Comparison of ENCODE assay signal across 22 cellular contexts in genomic region chr19:3082331-3082730, GRCh38. TPM values are rescaled to one million over a fixed set of nuclear protein-coding genes. Genes with fewer than 3 reads are reported as not detected.
DNase-seq lines count a peak whose midpoint lies in the region; ATAC-seq, FAIRE-seq and TF ChIP-seq lines count a peak whose summit lies in the region.
"Had no signal": no experiment of that assay in that cellular context is flagged by ENCODE, and none has a peak within 500 bp of the region (broad histone marks: within the 10 kb centered on the region; RNA-seq: fewer than 3 reads in every experiment).

No MANE protein-coding gene starts in this region.

- intact Hi-C loops in HepG2 (cut with micrococcal nuclease; ENCODE audit: unreplicated experiment) (no loop called here), right lobe of liver (cut with DNase I) (no loop called here)

- TF ChIP-seq POLR2A in HepG2 (IDR thresholded peaks at IDR 0.05; ENCODE audit: insufficient read depth in 1 of 2, low read depth in 2 of 2, low read length in 2 of 2) (no peak), right lobe of liver (IDR thresholded peaks at IDR 0.05) (no peak)

- no peaks in the 10 kb centered on the region for H3K36me3 ChIP-seq in HepG2 (replicated peaks in 1 of 2; ENCODE audit: control insufficient read depth in 1 of 2, insufficient read depth in 2 of 2, low read length in 2 of 2)
- no peaks in the 10 kb centered on the region for H3K36me3 ChIP-seq in right lobe of liver
- no peaks in the 10 kb centered on the region for H3K36me3 ChIP-seq in astrocyte (ENCODE audit: insufficient read depth, low read length)
- no peaks in the 10 kb centered on the region for H3K36me3 ChIP-seq in osteoblast (ENCODE audit: insufficient read depth, low read length)
- H3K36me3 ChIP-seq: BLaER1 treated with 17β-estradiol and CSF1 and Interleukin-3, amounts not matched to agents 10 nM and 100 nM had no signal

- H3K79me2 ChIP-seq in HepG2 (ENCODE audit: insufficient read depth, low read length) (no peaks in the 10 kb centered on the region), astrocyte (ENCODE audit: insufficient read depth, low read length) (no peaks in the 10 kb centered on the region), osteoblast (ENCODE audit: insufficient read depth, low read length) (no peaks in the 10 kb centered on the region)

- TF ChIP-seq CTCF in HepG2 (CRISPR knock-in tag; IDR thresholded peaks at IDR 0.05): no peak
- no peak for TF ChIP-seq CTCF in right lobe of liver (IDR thresholded peaks at IDR 0.05)
- TF ChIP-seq CTCF in astrocyte (IDR thresholded peaks at IDR 0.05; ENCODE audit: insufficient read depth, low read depth, low read length): no peak
- no peak for TF ChIP-seq CTCF in osteoblast (IDR thresholded peaks at IDR 0.05; ENCODE audit: extremely low read depth, low read depth, low read length)

- H3K4me1 ChIP-seq in HepG2 (ENCODE audit: insufficient read depth, low read length) (peaks cover 18% of the 10 kb centered on the region), right lobe of liver (no peaks in the 10 kb centered on the region), astrocyte (ENCODE audit: insufficient read depth, low read length) (no peaks in the 10 kb centered on the region), osteoblast (ENCODE audit: insufficient read depth, low read length) (peaks cover 5% of the 10 kb centered on the region)
- H3K4me1 ChIP-seq: BLaER1 treated with 17β-estradiol and CSF1 and Interleukin-3, amounts not matched to agents 10 nM and 100 nM had no signal

- H3K4me3 ChIP-seq in HepG2 (replicated peaks in 1 of 3; ENCODE audit: insufficient read depth in 1 of 3, low read depth in 2 of 3, low read length in 3 of 3) (no peak overlapping the region), right lobe of liver (no peak overlapping the region), astrocyte (ENCODE audit: insufficient read depth, low read depth, low read length) (no peak overlapping the region), osteoblast (ENCODE audit: insufficient read depth, low read length) (no peak overlapping the region)
- H3K4me3 ChIP-seq: BLaER1 treated with 17β-estradiol and CSF1 and Interleukin-3, amounts not matched to agents 10 nM and 100 nM had no signal

- H3K9me3 Mint-ChIP-seq in astrocyte (ENCODE audit: unreplicated experiment): no peaks in the 10 kb centered on the region
- H3K9me3 Mint-ChIP-seq: CD4-positive, alpha-beta T cell; CD8-positive, alpha-beta T cell had no signal

- peaks cover 0 to 4% of the 10 kb centered on the region in 2 experiments; a peak in 1 of 5 replicates for H3K27me3 ChIP-seq in HepG2 (ENCODE audit: control insufficient read depth in 1 of 2, insufficient read depth in 2 of 2, low read length in 2 of 2)
- no peaks in the 10 kb centered on the region for H3K27me3 ChIP-seq in right lobe of liver
- H3K27me3 ChIP-seq in astrocyte (ENCODE audit: insufficient read depth, low read length): no peaks in the 10 kb centered on the region
- no peaks in the 10 kb centered on the region for H3K27me3 ChIP-seq in osteoblast (ENCODE audit: insufficient read depth, low read length)
- H3K27me3 ChIP-seq: BLaER1 treated with 17β-estradiol and CSF1 and Interleukin-3, amounts not matched to agents 10 nM and 100 nM had no signal

- FAIRE-seq in HepG2 (lab: Jason Lieb, UNC) (no peak), astrocyte (lab: Jason Lieb, UNC) (no peak)
- FAIRE-seq: A204.1, D721Med, G401.6, GM12891, GM19239 had no signal

- H4K20me1 ChIP-seq in HepG2 (ENCODE audit: insufficient read depth, low read length) (no peaks in the 10 kb centered on the region), astrocyte (ENCODE audit: insufficient read depth, low read length) (no peaks in the 10 kb centered on the region), osteoblast (ENCODE audit: insufficient read depth, low read length) (no peaks in the 10 kb centered on the region)
- H4K20me1 ChIP-seq: BLaER1 treated with 17β-estradiol and CSF1 and Interleukin-3, amounts not matched to agents 10 nM and 100 nM had no signal

- H3K4me1 Mint-ChIP-seq in astrocyte (ENCODE audit: low read depth, unreplicated experiment): no peaks in the 10 kb centered on the region

- H3K9ac ChIP-seq in HepG2 (ENCODE audit: insufficient read depth, low read depth, low read length): no peak overlapping the region
- H3K9ac ChIP-seq in astrocyte (ENCODE audit: low read length): no peak overlapping the region
- H3K9ac ChIP-seq: BLaER1 treated with 17β-estradiol and CSF1 and Interleukin-3, amounts not matched to agents 10 nM and 100 nM had no signal

- H3K27ac ChIP-seq in HepG2 (ENCODE audit: extremely low read length, insufficient read depth, low read length): no peak overlapping the region
- H3K27ac ChIP-seq in right lobe of liver: no peak overlapping the region
- no peak overlapping the region for H3K27ac ChIP-seq in astrocyte (ENCODE audit: low read depth, low read length)
- H3K27ac ChIP-seq in osteoblast (ENCODE audit: low read depth, low read length): no peak overlapping the region
- H3K27ac ChIP-seq: BLaER1 treated with 17β-estradiol and CSF1 and Interleukin-3, amounts not matched to agents 10 nM and 100 nM; C4-2B had no signal

- no peaks in the 10 kb centered on the region for H3K9me3 ChIP-seq in HepG2 (ENCODE audit: low read length)
- H3K9me3 ChIP-seq in right lobe of liver: no peaks in the 10 kb centered on the region
- H3K9me3 ChIP-seq in astrocyte (ENCODE audit: insufficient read depth, low read depth, low read length): no peaks in the 10 kb centered on the region
- no peaks in the 10 kb centered on the region for H3K9me3 ChIP-seq in osteoblast (ENCODE audit: low read depth, low read length)
- H3K9me3 ChIP-seq: Caco-2 had no signal

- no peak for DNase-seq in HepG2 (ENCODE audit: low spot score)
- no peak for DNase-seq in right lobe of liver
- DNase-seq in astrocyte (ENCODE audit: low read depth): no peak
- DNase-seq in osteoblast (ENCODE audit: insufficient read length, low spot score, missing footprints): peak; percentile 34
- no peak for DNase-seq in NCI-H2081 (lab: John Stamatoyannopoulos, UW)
- no peak for DNase-seq in NCI-H510A (lab: John Stamatoyannopoulos, UW)
- DNase-seq: 8988T; ACHN; Caco-2; Calu3; CD4-positive, alpha-beta T cell; CD8-positive, alpha-beta T cell; DMS79 treated with DMSO at 0.1 percent for 48 hours; GF-D8 had no signal

- H2AFZ ChIP-seq in HepG2 (ENCODE audit: low read length) (no peak overlapping the region), astrocyte (ENCODE audit: low read depth, low read length) (no peak overlapping the region), osteoblast (ENCODE audit: low read length) (no peak overlapping the region)

- POLR2A ChIA-PET in HepG2 (lab: Yijun Ruan, JAX): interaction anchor here (1.2 kb wide), 1 partner anchor 13 kb away, joined by 3 read pairs; no protein-coding TSS in a partner anchor

- peaks cover 7% of the 10 kb centered on the region for H3K27me3 Mint-ChIP-seq in astrocyte (ENCODE audit: low read depth, unreplicated experiment)
- H3K27me3 Mint-ChIP-seq: CD4-positive, alpha-beta T cell had no signal

- in situ Hi-C loops in HepG2 (cut with HindIII; ENCODE audit: extremely low pct_ligation_motif_present, low pct_unique_long_range_greater_than_20kb): no loop called here

- ATAC-seq in HepG2 (no peak), right lobe of liver (no peak)
- ATAC-seq: CD8-positive, alpha-beta T cell had no signal

- BruUV-seq in HepG2 (replicated peaks; lab: Mats Ljungman, UMichigan): no TSS peak

- TF ChIP-seq EP300 in HepG2 (IDR thresholded peaks at IDR 0.05; ENCODE audit: low read depth in 2 of 2, low read length in 2 of 2): no peak
- no peak for TF ChIP-seq EP300 in HepG2 (CRISPR knock-in tag; IDR thresholded peaks at IDR 0.05; ENCODE audit: borderline replicate concordance)

- 85% methylated on average over 10 of the region's 10 CpGs for WGBS in HepG2 (ENCODE audit: low lambda C conversion rate)
- WGBS in right lobe of liver (ENCODE audit: insufficient coverage, low coverage, low lambda C conversion rate, missing lambda C conversion rate): 85% methylated on average over 4 of the region's 10 CpGs

- TF ChIP-seq RAD21 in HepG2 (CRISPR knock-in tag; IDR thresholded peaks at IDR 0.05): no peak

- H3K36me3 Mint-ChIP-seq in astrocyte (ENCODE audit: low read depth, unreplicated experiment): no peaks in the 10 kb centered on the region
- H3K36me3 Mint-ChIP-seq: CD8-positive, alpha-beta T cell had no signal

- H3K4me2 ChIP-seq in HepG2 (ENCODE audit: low read depth, low read length) (no peak overlapping the region), astrocyte (ENCODE audit: low read length) (no peak overlapping the region), osteoblast (ENCODE audit: insufficient read depth, low read length) (no peak overlapping the region)
- H3K4me2 ChIP-seq: BLaER1 treated with 17β-estradiol and CSF1 and Interleukin-3, amounts not matched to agents 10 nM and 100 nM had no signal

- CTCF ChIA-PET in HepG2 (lab: Yijun Ruan, JAX; ENCODE audit: low intra/inter-chr PET ratio, low total read pairs): no interaction called here

- no peak overlapping the region for H3K4me3 Mint-ChIP-seq in astrocyte (ENCODE audit: unreplicated experiment)
- H3K4me3 Mint-ChIP-seq: CD4-positive, alpha-beta T cell; CD8-positive, alpha-beta T cell had no signal

- H3K27ac Mint-ChIP-seq in astrocyte (ENCODE audit: unreplicated experiment): peak overlapping the region; percentile 62
- H3K27ac Mint-ChIP-seq: CD4-positive, alpha-beta T cell; CD8-positive, alpha-beta T cell had no signal

RNA-seq across cellular contexts. Expression of gene GNA11, which starts 11.8 kb away (rescaled TPM):
- total RNA-seq in HepG2 (2016; rRNA removed; fragmentation: Illumina TruSeq; extraction: Trizol) (18.8 and 26.8 TPM in 2 replicates), right lobe of liver (10 to 100 TPM; 19.5 to 28.0 (median 22.4) TPM), astrocyte (39.9 and 41.0 TPM in 2 replicates), osteoblast (73.7 and 74.2 TPM in 2 replicates)
- 4.5 and 5.5 TPM in 2 replicates for total RNA-seq in HepG2 (2016; cell fraction: cytosol; rRNA removed; fragmentation: Illumina TruSeq; extraction: Trizol; ENCODE audit: low read depth)
- total RNA-seq in HepG2 (2016; cell fraction: insoluble cytoplasmic fraction; rRNA removed; fragmentation: Illumina TruSeq; extraction: Trizol): 16.2 and 28.2 TPM in 2 replicates
- 20.2 and 20.3 TPM in 2 replicates for total RNA-seq in HepG2 (2016; cell fraction: membrane; rRNA removed; fragmentation: Illumina TruSeq; extraction: Trizol)
- 13.2 and 15.8 TPM in 2 replicates for total RNA-seq in HepG2 (2016; cell fraction: nucleus; rRNA removed; fragmentation: Illumina TruSeq; extraction: Trizol)
- polyA plus RNA-seq in HepG2 (2011; rRNA removed): 16.0 and 16.8 TPM in 2 replicates
- 18.0 and 19.4 TPM in 2 replicates for polyA plus RNA-seq in HepG2 (2011; cell fraction: cytosol; rRNA removed)
- polyA plus RNA-seq in HepG2 (2011; cell fraction: nucleus; rRNA removed): 24.5 and 30.8 TPM in 2 replicates
- 21.5 and 25.5 TPM in 2 replicates for polyA plus RNA-seq in HepG2 (2012)
- 4.2 and 4.6 TPM in 2 replicates for polyA plus RNA-seq in HepG2 (2016; cell fraction: cytosol; fragmentation: Illumina TruSeq; extraction: Trizol; ENCODE audit: low read depth)
- polyA plus RNA-seq in HepG2 (2016; cell fraction: insoluble cytoplasmic fraction; fragmentation: Illumina TruSeq; extraction: Trizol; ENCODE audit: low read depth): 25.9 and 33.9 TPM in 2 replicates
- 14.1 and 15.9 TPM in 2 replicates for polyA plus RNA-seq in HepG2 (2016; cell fraction: membrane; fragmentation: Illumina TruSeq; extraction: Trizol; ENCODE audit: low read depth)
- 31.1 and 31.9 TPM in 2 replicates for polyA plus RNA-seq in HepG2 (2016; cell fraction: nucleus; fragmentation: Illumina TruSeq; extraction: Trizol; ENCODE audit: insufficient read depth, low read depth)
- 36.6 and 52.6 TPM in 2 replicates for polyA minus RNA-seq in HepG2 (2011; rRNA and poly(A)+ RNA removed; ENCODE audit: low replicate concordance)
- polyA minus RNA-seq in HepG2 (2011; cell fraction: cytosol; rRNA and poly(A)+ RNA removed): 10.8 and 16.8 TPM in 2 replicates
- polyA minus RNA-seq in HepG2 (2011; cell fraction: nucleus; rRNA and poly(A)+ RNA removed): 6.7 and 7.1 TPM in 2 replicates

RNA-seq across cellular contexts. Expression of gene TLE5, which starts 20.0 kb away (rescaled TPM):
- total RNA-seq in HepG2 (2016; rRNA removed; fragmentation: Illumina TruSeq; extraction: Trizol): 51.6 and 62.8 TPM in 2 replicates
- total RNA-seq in HepG2 (2016; cell fraction: cytosol; rRNA removed; fragmentation: Illumina TruSeq; extraction: Trizol; ENCODE audit: low read depth): 148 and 187 TPM in 2 replicates
- 41.9 and 63.2 TPM in 2 replicates for total RNA-seq in HepG2 (2016; cell fraction: insoluble cytoplasmic fraction; rRNA removed; fragmentation: Illumina TruSeq; extraction: Trizol)
- 155 and 189 TPM in 2 replicates for total RNA-seq in HepG2 (2016; cell fraction: membrane; rRNA removed; fragmentation: Illumina TruSeq; extraction: Trizol)
- total RNA-seq in HepG2 (2016; cell fraction: nucleus; rRNA removed; fragmentation: Illumina TruSeq; extraction: Trizol): 29.0 and 32.6 TPM in 2 replicates
- polyA plus RNA-seq in HepG2 (2011; rRNA removed): 189 and 246 TPM in 2 replicates
- polyA plus RNA-seq in HepG2 (2011; cell fraction: cytosol; rRNA removed): 170 and 253 TPM in 2 replicates
- polyA plus RNA-seq in HepG2 (2011; cell fraction: nucleus; rRNA removed): 312 and 359 TPM in 2 replicates
- polyA plus RNA-seq in HepG2 (2012): 157 and 182 TPM in 2 replicates
- polyA plus RNA-seq in HepG2 (2016; cell fraction: cytosol; fragmentation: Illumina TruSeq; extraction: Trizol; ENCODE audit: low read depth): 365 and 380 TPM in 2 replicates
- 90.9 and 108 TPM in 2 replicates for polyA plus RNA-seq in HepG2 (2016; cell fraction: insoluble cytoplasmic fraction; fragmentation: Illumina TruSeq; extraction: Trizol; ENCODE audit: low read depth)
- 308 and 330 TPM in 2 replicates for polyA plus RNA-seq in HepG2 (2016; cell fraction: membrane; fragmentation: Illumina TruSeq; extraction: Trizol; ENCODE audit: low read depth)
- 105 and 117 TPM in 2 replicates for polyA plus RNA-seq in HepG2 (2016; cell fraction: nucleus; fragmentation: Illumina TruSeq; extraction: Trizol; ENCODE audit: insufficient read depth, low read depth)
- polyA minus RNA-seq in HepG2 (2011; rRNA and poly(A)+ RNA removed; ENCODE audit: low replicate concordance): 213 and 462 TPM in 2 replicates
- polyA minus RNA-seq in HepG2 (2011; cell fraction: cytosol; rRNA and poly(A)+ RNA removed): 159 and 180 TPM in 2 replicates
- polyA minus RNA-seq in HepG2 (2011; cell fraction: nucleus; rRNA and poly(A)+ RNA removed): 36.2 and 46.2 TPM in 2 replicates
- total RNA-seq in right lobe of liver: 100 to 1,000 TPM; 119 to 198 (median 152) TPM
- total RNA-seq in astrocyte: 200 and 210 TPM in 2 replicates
- 209 and 211 TPM in 2 replicates for total RNA-seq in osteoblast

RNA-seq across cellular contexts. Expression of gene TLE2, which starts 53.3 kb away (rescaled TPM):
- 0.07 TPM in 1 of 2 replicates, not detected in the other for total RNA-seq in HepG2 (2016; rRNA removed; fragmentation: Illumina TruSeq; extraction: Trizol)
- not detected in 2 replicates for total RNA-seq in HepG2 (2016; cell fraction: cytosol; rRNA removed; fragmentation: Illumina TruSeq; extraction: Trizol; ENCODE audit: low read depth)
- total RNA-seq in HepG2 (2016; cell fraction: insoluble cytoplasmic fraction; rRNA removed; fragmentation: Illumina TruSeq; extraction: Trizol): not detected in 2 replicates
- total RNA-seq in HepG2 (2016; cell fraction: membrane; rRNA removed; fragmentation: Illumina TruSeq; extraction: Trizol): 0.14 and 0.15 TPM in 2 replicates
- not detected in 2 replicates for total RNA-seq in HepG2 (2016; cell fraction: nucleus; rRNA removed; fragmentation: Illumina TruSeq; extraction: Trizol)
- polyA plus RNA-seq in HepG2 (2011; rRNA removed): 0.72 and 0.81 TPM in 2 replicates
- polyA plus RNA-seq in HepG2 (2011; cell fraction: cytosol; rRNA removed): 0.21 and 0.25 TPM in 2 replicates
- polyA plus RNA-seq in HepG2 (2011; cell fraction: nucleus; rRNA removed): 1.8 and 1.9 TPM in 2 replicates
- 0.67 and 0.75 TPM in 2 replicates for polyA plus RNA-seq in HepG2 (2012)
- 0.19 and 0.40 TPM in 2 replicates for polyA plus RNA-seq in HepG2 (2016; cell fraction: cytosol; fragmentation: Illumina TruSeq; extraction: Trizol; ENCODE audit: low read depth)
- 0.13 TPM in 1 of 2 replicates, not detected in the other for polyA plus RNA-seq in HepG2 (2016; cell fraction: insoluble cytoplasmic fraction; fragmentation: Illumina TruSeq; extraction: Trizol; ENCODE audit: low read depth)
- polyA plus RNA-seq in HepG2 (2016; cell fraction: membrane; fragmentation: Illumina TruSeq; extraction: Trizol; ENCODE audit: low read depth): 0.23 and 0.82 TPM in 2 replicates
- polyA plus RNA-seq in HepG2 (2016; cell fraction: nucleus; fragmentation: Illumina TruSeq; extraction: Trizol; ENCODE audit: insufficient read depth, low read depth): 0.56 TPM in 1 of 2 replicates, not detected in the other
- polyA minus RNA-seq in HepG2 (2011; rRNA and poly(A)+ RNA removed; ENCODE audit: low replicate concordance): 1.3 and 12.9 TPM in 2 replicates
- 0.35 and 0.89 TPM in 2 replicates for polyA minus RNA-seq in HepG2 (2011; cell fraction: cytosol; rRNA and poly(A)+ RNA removed)
- polyA minus RNA-seq in HepG2 (2011; cell fraction: nucleus; rRNA and poly(A)+ RNA removed): 0.77 TPM in 1 of 2 replicates, not detected in the other
- 10 to 100 TPM in 2 of 6 experiments, 1 to 10 TPM in 4; 6.1 to 20.6 (median 9.3) TPM for total RNA-seq in right lobe of liver
- total RNA-seq in astrocyte: 0.48 and 0.79 TPM in 2 replicates
- 2.4 and 5.1 TPM in 2 replicates for total RNA-seq in osteoblast

RNA-seq across cellular contexts. Expression of gene GNA15, which starts 53.5 kb away (rescaled TPM):
- total RNA-seq in HepG2 (2016; rRNA removed; fragmentation: Illumina TruSeq; extraction: Trizol) (not detected in 2 replicates), right lobe of liver (1 to 10 TPM in 2 of 6 experiments, under 1 TPM in 4; 0.31 to 3.9 (median 0.83) TPM), astrocyte (not detected in 2 replicates), osteoblast (0.36 TPM in 1 of 2 replicates, not detected in the other)
- total RNA-seq in HepG2 (2016; cell fraction: cytosol; rRNA removed; fragmentation: Illumina TruSeq; extraction: Trizol; ENCODE audit: low read depth): not detected in 2 replicates
- total RNA-seq in HepG2 (2016; cell fraction: insoluble cytoplasmic fraction; rRNA removed; fragmentation: Illumina TruSeq; extraction: Trizol): not detected in 2 replicates
- total RNA-seq in HepG2 (2016; cell fraction: membrane; rRNA removed; fragmentation: Illumina TruSeq; extraction: Trizol): not detected in 2 replicates
- total RNA-seq in HepG2 (2016; cell fraction: nucleus; rRNA removed; fragmentation: Illumina TruSeq; extraction: Trizol): not detected in 2 replicates
- not detected in 2 replicates for polyA plus RNA-seq in HepG2 (2011; rRNA removed)
- 0.04 TPM in 1 of 2 replicates, not detected in the other for polyA plus RNA-seq in HepG2 (2011; cell fraction: cytosol; rRNA removed)
- polyA plus RNA-seq in HepG2 (2011; cell fraction: nucleus; rRNA removed): not detected in 2 replicates
- polyA plus RNA-seq in HepG2 (2012): not detected in 2 replicates
- polyA plus RNA-seq in HepG2 (2016; cell fraction: cytosol; fragmentation: Illumina TruSeq; extraction: Trizol; ENCODE audit: low read depth): not detected in 2 replicates
- polyA plus RNA-seq in HepG2 (2016; cell fraction: insoluble cytoplasmic fraction; fragmentation: Illumina TruSeq; extraction: Trizol; ENCODE audit: low read depth): not detected in 2 replicates
- 0.08 TPM in 1 of 2 replicates, not detected in the other for polyA plus RNA-seq in HepG2 (2016; cell fraction: membrane; fragmentation: Illumina TruSeq; extraction: Trizol; ENCODE audit: low read depth)
- 0.22 TPM in 1 of 2 replicates, not detected in the other for polyA plus RNA-seq in HepG2 (2016; cell fraction: nucleus; fragmentation: Illumina TruSeq; extraction: Trizol; ENCODE audit: insufficient read depth, low read depth)
- 0.10 and 0.61 TPM in 2 replicates for polyA minus RNA-seq in HepG2 (2011; rRNA and poly(A)+ RNA removed; ENCODE audit: low replicate concordance)
- not detected in 2 replicates for polyA minus RNA-seq in HepG2 (2011; cell fraction: cytosol; rRNA and poly(A)+ RNA removed)
- polyA minus RNA-seq in HepG2 (2011; cell fraction: nucleus; rRNA and poly(A)+ RNA removed): not detected in 2 replicates
- total RNA-seq: Caco-2 had no signal
- polyA plus RNA-seq: AG04450 had no signal
